9 cellular contexts compared by ENCODE assay signal in genomic region chr17:82065638-82066303, GRCh38. TPM values are rescaled to one million over a fixed set of nuclear protein-coding genes. Genes with fewer than 3 reads are reported as not detected.
DNase-seq lines count a peak whose midpoint lies in the region; ATAC-seq, FAIRE-seq and TF ChIP-seq lines count a peak whose summit lies in the region.
"Had no signal": no experiment of that assay in that cellular context is flagged by ENCODE, and none has a peak within 500 bp of the region (broad histone marks: within the 10 kb centered on the region; RNA-seq: fewer than 3 reads in every experiment).

TSS of gene DUS1L (minus strand) at chr17:82065804. CDS start at chr17:82065059, 745 bp downstream.

- peak within 1 kb of the TSS; percentile 98 to 100 for H3K9ac ChIP-seq in K562 (ENCODE audit: insufficient read depth in 1 of 2, low read depth in 2 of 2, low read length in 2 of 2)
- peak within 1 kb of the TSS; percentile 76 for H3K9ac ChIP-seq in iPS-15b (ENCODE audit: low read depth, low read length)
- H3K9ac ChIP-seq in skeletal muscle satellite cell (ENCODE audit: low read depth, low read length), result peak within 1 kb of the TSS; percentile 97

- TF ChIP-seq RAD21 in K562 (CRISPR knock-in tag; conservative IDR thresholded peaks at IDR 0.05 in 1 of 2, IDR thresholded peaks at IDR 0.05 in 1 of 2), result no peak

- WGBS in K562 (ENCODE audit: insufficient coverage, low coverage, missing lambda C conversion rate), result 27% methylated on average over 59 of the region's 88 CpGs

- intact Hi-C loops in K562 (cut with micrococcal nuclease), result no loop called here

- peaks cover 28% of the 10 kb centered on the region for H3K79me2 ChIP-seq in K562 (ENCODE audit: control insufficient read depth, insufficient read depth, low read length)

- in situ Hi-C loops in K562 (cut with MboI), result no loop called here

- H3K36me3 ChIP-seq in K562 (ENCODE audit: control insufficient read depth, insufficient read depth, low read length) (peaks cover 37% of the 10 kb centered on the region; the same call in 2 of the 3 replicates), iPS-15b (ENCODE audit: control insufficient read depth, insufficient read depth, low read length) (peaks cover 28% of the 10 kb centered on the region), skeletal muscle satellite cell (ENCODE audit: insufficient read depth, low read length) (peaks cover 15% of the 10 kb centered on the region)

- H3K9me3 ChIP-seq in K562 (replicated peaks; ENCODE audit: control insufficient read depth, insufficient read depth, low read depth, low read length), result no peaks in the 10 kb centered on the region
- H3K9me3 ChIP-seq in iPS-15b (ENCODE audit: control insufficient read depth, insufficient read depth, low read length), result no peaks in the 10 kb centered on the region
- H3K9me3 ChIP-seq in skeletal muscle satellite cell (replicated peaks; ENCODE audit: low read length), result no peaks in the 10 kb centered on the region

- peak within 1 kb of the TSS; percentile 87 for H3K27ac ChIP-seq in K562 (ENCODE audit: extremely low read depth, low read depth, low read length)

- TF ChIP-seq EP300 in K562 (IDR thresholded peaks at IDR 0.05; ENCODE audit: low read length), result 0 out of 2 replicates have a peak, but pooled peaks have one; percentile 31

- no peak for TF ChIP-seq POLR2A in K562 (conservative IDR thresholded peaks at IDR 0.05)

- H3K4me3 ChIP-seq in K562 (peak within 1 kb of the TSS; percentile 99), iPS-15b (ENCODE audit: low read depth, low read length) (peak within 1 kb of the TSS; percentile 72), skeletal muscle satellite cell (ENCODE audit: low read length) (peak within 1 kb of the TSS; percentile 87)

- no peak for TF ChIP-seq CTCF in K562 (IDR thresholded peaks at IDR 0.05 in 2 of 3, conservative IDR thresholded peaks at IDR 0.05 in 1 of 3; ENCODE audit: insufficient read depth in 2 of 3, low read depth in 1 of 3, low read length in 3 of 3)

- peaks cover 3 to 54% of the 10 kb centered on the region in 2 experiments; a peak in 3 of 5 replicates for H3K4me1 ChIP-seq in K562 (replicated peaks in 1 of 2; ENCODE audit: control insufficient read depth in 2 of 2, insufficient read depth in 2 of 2, low read length in 2 of 2)
- H3K4me1 ChIP-seq in iPS-15b (ENCODE audit: control insufficient read depth, insufficient read depth, low read length), result peaks cover 2% of the 10 kb centered on the region
- peaks cover 21% of the 10 kb centered on the region for H3K4me1 ChIP-seq in skeletal muscle satellite cell (ENCODE audit: control insufficient read depth, insufficient read depth, low read length)

- H4K20me1 ChIP-seq in K562 (replicated peaks; ENCODE audit: control insufficient read depth, insufficient read depth, low read length), result no peaks in the 10 kb centered on the region

- TSS peak; percentile 97 for BruUV-seq in K562 (replicated peaks; lab: Mats Ljungman, UMichigan)

- H2AFZ ChIP-seq in K562 (ENCODE audit: low read depth, low read length), result peak within 1 kb of the TSS; percentile 99

- CTCF ChIA-PET in K562 (lab: Yijun Ruan, JAX; ENCODE audit: low intra/inter-chr PET ratio), result no interaction called here

- FAIRE-seq in K562 (lab: Jason Lieb, UNC), result no peak
- FAIRE-seq: TTC549 had no signal

- POLR2A ChIA-PET in K562 (lab: Yijun Ruan, JAX), result interaction anchor here (1.0 to 3.9 kb wide), 4 partner anchors 11 to 33 kb away, joined by 3 to 24 read pairs (median 5); partner anchors contain the start of gene FASN

- ATAC-seq in GM18909 (IDR thresholded peaks at IDR 0.05; ENCODE audit: poor library complexity, unreplicated experiment) (peak; percentile 80), K562 (peak; percentile 81), GM21447 (IDR thresholded peaks at IDR 0.05; ENCODE audit: unreplicated experiment) (no peak)

- H3K9me1 ChIP-seq in K562 (ENCODE audit: control insufficient read depth, insufficient read depth, low read length), result no peaks in the 10 kb centered on the region

- H3K27me3 ChIP-seq in K562 (ENCODE audit: control insufficient read depth in 2 of 2, insufficient read depth in 2 of 2, low read length in 2 of 2) (no peaks in the 10 kb centered on the region), iPS-15b (ENCODE audit: control insufficient read depth, insufficient read depth, low read length) (no peaks in the 10 kb centered on the region), skeletal muscle satellite cell (ENCODE audit: control insufficient read depth, insufficient read depth, low read length) (no peaks in the 10 kb centered on the region)

- H3K4me2 ChIP-seq in K562 (ENCODE audit: insufficient read depth, low read length) (peak within 1 kb of the TSS; percentile 91), skeletal muscle satellite cell (ENCODE audit: low read length) (peak within 1 kb of the TSS; percentile 100)

- DNase-seq in AG20443 (ENCODE audit: low spot score), result peak; percentile 97
- peak in 57 of 76 experiments; percentile 4 to 71 (median 40) for DNase-seq in HUDEP-2 (lab: John Stamatoyannopoulos, UW; ENCODE audit: unreplicated experiment in 76 of 76)
- DNase-seq in T-helper 9 cell, result peak; percentile 65
- peak; percentile 76 to 91 (median 89) for DNase-seq in K562 (ENCODE audit: extremely low read depth in 1 of 4, low spot score in 3 of 4)

TF ChIP-seq in K562, 482 proteins besides CTCF, POLR2A, EP300 and RAD21 (continues in another document):
- TF ChIP-seq ZC3H8 (IDR thresholded peaks at IDR 0.05) (no peak), ESRRB (CRISPR knock-in tag; IDR thresholded peaks at IDR 0.05; ENCODE audit: borderline replicate concordance) (no peak), ZNF778 (CRISPR knock-in tag; IDR thresholded peaks at IDR 0.05) (no peak), ZFP1 (CRISPR knock-in tag; IDR thresholded peaks at IDR 0.05) (no peak)
- TF ChIP-seq, protein P1, sequence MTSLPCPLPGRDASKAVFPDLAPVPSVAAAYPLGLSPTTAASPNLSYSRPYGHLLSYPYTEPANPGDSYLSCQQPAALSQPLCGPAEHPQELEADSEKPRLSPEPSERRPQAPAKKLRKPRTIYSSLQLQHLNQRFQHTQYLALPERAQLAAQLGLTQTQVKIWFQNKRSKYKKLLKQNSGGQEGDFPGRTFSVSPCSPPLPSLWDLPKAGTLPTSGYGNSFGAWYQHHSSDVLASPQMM (CRISPR knock-in tag; IDR thresholded peaks at IDR 0.05), result no peak

RNA-seq across cellular contexts. Expression of gene DUS1L, which starts in this region (rescaled TPM):
- 125 and 499 TPM in 2 replicates for total RNA-seq in K562 (2011; cell fraction: chromatin; rRNA removed; ENCODE audit: low replicate concordance)
- total RNA-seq in K562 (2011; cell fraction: nucleolus; rRNA removed), result 452 and 491 TPM in 2 replicates
- 177 and 203 TPM in 2 replicates for total RNA-seq in K562 (2011; cell fraction: nucleoplasm; rRNA removed)
- total RNA-seq in K562 (2014; rRNA removed) (203 and 249 TPM in 2 replicates), K562 (2014; rRNA removed; fragmentation: Illumina TruSeq; extraction: Trizol) (45.0 and 57.5 TPM in 2 replicates), K562 (2015; rRNA removed; fragmentation: Illumina TruSeq; extraction: Trizol) (83.1 and 83.9 TPM in 2 replicates), K562 (2021) (193 and 209 TPM in 2 replicates)
- polyA plus RNA-seq in K562 (2011; rRNA removed) (60.1 and 77.0 TPM in 2 replicates), K562 (2014; fragmentation: Illumina TruSeq; extraction: Trizol) (97.2 and 99.8 TPM in 2 replicates), K562 (2014; fragmentation: Nextera tagmentation; extraction: Ambion mirVana) (10 to 100 TPM in 1 of 2 experiments, 1 to 10 TPM in 1; 7.8 to 11.3 TPM), K562 (2014; rRNA removed) (201 and 210 TPM in 2 replicates)
- 62.4 and 118 TPM in 2 replicates for polyA plus RNA-seq in K562 (2011; cell fraction: cytosol; rRNA removed)
- polyA plus RNA-seq in K562 (2011; cell fraction: nucleus; rRNA removed), result 712 and 945 TPM in 2 replicates
- polyA plus RNA-seq in K562 (2012), result 123 and 178 TPM in 2 replicates
- polyA minus RNA-seq in K562 (2011; rRNA and poly(A)+ RNA removed), result 17.2 and 22.2 TPM in 2 replicates
- polyA minus RNA-seq in K562 (2011; cell fraction: cytosol; rRNA and poly(A)+ RNA removed), result 54.0 and 54.3 TPM in 2 replicates
- 179 and 184 TPM in 2 replicates for polyA minus RNA-seq in K562 (2011; cell fraction: nucleus; rRNA and poly(A)+ RNA removed)
- 64.7 and 68.2 TPM in 2 replicates for total RNA-seq in skeletal muscle satellite cell (2012; rRNA removed)

Comparison
In these comparisons a context has a peak if more than half of its experiments do, and no peak if none do; other contexts are left out.
1. DNase-seq: peak in every context shown above with its lines; median percentile 97 in AG20443; 89 in K562; 65 in T-helper 9 cell; 40 in HUDEP-2.